10 cellular contexts compared by ENCODE assay signal in the genomic region with DNA sequence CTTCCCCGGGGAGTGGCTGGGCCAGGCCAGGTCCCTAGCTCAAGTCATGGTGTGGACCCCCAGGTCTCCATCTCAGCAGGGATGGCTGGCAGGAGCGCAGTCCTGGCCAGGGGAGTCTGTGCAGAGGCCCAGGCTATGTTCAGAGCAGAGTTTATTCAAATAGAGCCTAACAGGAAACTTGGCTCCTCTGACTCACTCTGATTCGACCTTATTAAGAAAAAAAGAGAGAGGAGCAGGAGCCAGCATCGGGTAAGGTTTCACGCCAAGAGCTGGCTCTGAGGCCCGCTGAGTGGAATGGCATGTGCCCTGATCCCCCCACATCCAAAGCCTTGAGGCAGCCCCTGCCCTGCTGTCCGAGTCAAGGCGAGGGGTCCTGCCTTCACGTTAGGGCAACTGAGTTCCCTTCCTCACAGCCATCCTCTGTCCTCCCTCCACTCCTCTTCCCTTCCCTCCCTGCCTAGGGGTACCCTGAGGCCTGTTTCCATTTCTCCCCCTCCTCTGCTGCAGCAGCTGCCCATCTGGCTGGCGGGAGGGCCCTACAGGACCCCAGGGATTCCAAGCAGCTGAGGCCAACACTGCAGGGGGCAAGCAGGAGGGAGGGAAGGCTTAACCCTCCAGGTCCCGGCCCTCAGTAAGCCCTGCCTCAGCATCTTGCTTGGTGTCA. TPM values are rescaled to one million over a fixed set of nuclear protein-coding genes. Genes with fewer than 3 reads are reported as not detected.
DNase-seq lines count a peak whose midpoint lies in the region; ATAC-seq and TF ChIP-seq lines count a peak whose summit lies in the region.
"Had no signal": no experiment of that assay in that cellular context is flagged by ENCODE, and none has a peak within 500 bp of the region (broad histone marks: within the 10 kb centered on the region; RNA-seq: fewer than 3 reads in every experiment).

No MANE protein-coding gene starts in this region.

- H3K4me3 ChIP-seq in SJSA1 (no peak overlapping the region), choroid plexus epithelial cell (ENCODE audit: low read depth, low read length) (peak overlapping the region; percentile 14), muscle layer of colon (ENCODE audit: low read depth in 1 of 2, low read length in 2 of 2) (no peak overlapping the region), uterus (no peak overlapping the region)

- DNase-seq in NCI-H2227 treated with DMSO at 0.1 percent for 48 hours (lab: John Stamatoyannopoulos, UW) = peak; percentile 2
- DNase-seq in NCI-H2227 (lab: John Stamatoyannopoulos, UW; ENCODE audit: unreplicated experiment) = no peak
- peak in 1 of 2 experiments; percentile 69 for DNase-seq in SJSA1 (ENCODE audit: low read depth in 1 of 2, low spot score in 2 of 2)
- peak; percentile 92 for DNase-seq in choroid plexus epithelial cell (ENCODE audit: low read depth)
- peak; percentile 57 to 58 for DNase-seq in uterus
- DNase-seq in GF-D8 (lab: John Stamatoyannopoulos, UW) = no peak
- DNase-seq: activated B cell treated with CpG ODN at 0.5 μM for 24 hours had no signal

- H3K4me1 ChIP-seq in SJSA1 (replicated peaks) (peaks cover 58% of the 10 kb centered on the region), muscle layer of colon (ENCODE audit: insufficient read depth, low read length) (peaks cover 70% of the 10 kb centered on the region), uterus (peaks cover 5 to 11% of the 10 kb centered on the region in 2 donors)

- H3K27me3 ChIP-seq in SJSA1 (replicated peaks) = peaks cover 6% of the 10 kb centered on the region
- no peaks in the 10 kb centered on the region for H3K27me3 ChIP-seq in muscle layer of colon (ENCODE audit: control insufficient read depth in 1 of 2, insufficient read depth in 2 of 2, low read length in 2 of 2)
- H3K27me3 ChIP-seq in uterus = no peaks in the 10 kb centered on the region

- no peaks in the 10 kb centered on the region for H3K36me3 ChIP-seq in SJSA1
- no peaks in the 10 kb centered on the region for H3K36me3 ChIP-seq in muscle layer of colon (ENCODE audit: insufficient read depth, low read length)
- no peaks in the 10 kb centered on the region for H3K36me3 ChIP-seq in uterus

- TF ChIP-seq CTCF in choroid plexus epithelial cell (conservative IDR thresholded peaks at IDR 0.05; ENCODE audit: low read depth, low read length) = no peak
- no peak for TF ChIP-seq CTCF in uterus (IDR thresholded peaks at IDR 0.05)

- peaks cover 5% of the 10 kb centered on the region; the same call in 1 of the 2 replicates for H3K9me3 ChIP-seq in SJSA1 (replicated peaks)
- H3K9me3 ChIP-seq in muscle layer of colon (ENCODE audit: low read length) = no peaks in the 10 kb centered on the region
- H3K9me3 ChIP-seq in uterus = no peaks in the 10 kb centered on the region

- peak overlapping the region; percentile 43 for H3K27ac ChIP-seq in SJSA1
- peak overlapping the region; percentile 62 for H3K27ac ChIP-seq in muscle layer of colon (ENCODE audit: low read depth, low read length)
- peak overlapping the region; percentile 60 to 92 for H3K27ac ChIP-seq in uterus
- H3K27ac ChIP-seq: C4-2B had no signal

- intact Hi-C loops in uterus (cut with DNase I; ENCODE audit: low total_unique reads) = no loop called here

- ATAC-seq in HG03457 (IDR thresholded peaks at IDR 0.05; ENCODE audit: unreplicated experiment) = no peak

- no peak for TF ChIP-seq POLR2A in uterus (IDR thresholded peaks at IDR 0.05)

- peak overlapping the region; percentile 33 for H3K9ac ChIP-seq in muscle layer of colon (ENCODE audit: low read length)

RNA-seq across cellular contexts. Expression of gene LOXL1, which starts 1.9 kb away (rescaled TPM):
- total RNA-seq in SJSA1 (2014; rRNA removed; shearing (Covaris generic)) = 8.3 and 10.1 TPM in 2 replicates
- total RNA-seq in uterus = 10 to 100 TPM; 19.4 to 68.4 (median 33.1) TPM

RNA-seq across cellular contexts. Expression of gene TBC1D21, which starts 51.0 kb away (rescaled TPM):
- not detected in 2 replicates for total RNA-seq in SJSA1 (2014; rRNA removed; shearing (Covaris generic))
- total RNA-seq in uterus = not detected
- total RNA-seq: activated B cell treated with CpG ODN at 0.5 μM for 24 hours had no signal

Comparison
In these comparisons a context has a peak if more than half of its experiments do, and no peak if none do; other contexts are left out.
1. DNase-seq: peak in NCI-H2227 treated with DMSO at 0.1 percent for 48 hours (single experiment), choroid plexus epithelial cell (single experiment) and uterus (2 of 2); none in NCI-H2227 (single experiment) and GF-D8 (single experiment).
2. Peak in every context shown above with its lines, with median percentiles within 50 percentile points of each other: H3K27ac ChIP-seq.